In genomic region chr14:61076531-61076930, GRCh38 we compare ENCODE assay signal across 18 cellular contexts.
DNase-seq lines count a peak whose midpoint lies in the region; TF ChIP-seq lines count a peak whose summit lies in the region.
"Had no signal": no experiment of that assay in that cellular context is flagged by ENCODE, and none has a peak within 500 bp of the region (broad histone marks: within the 10 kb centered on the region; RNA-seq: fewer than 3 reads in every experiment).

No MANE protein-coding gene starts in this region.

- H3K4me3 ChIP-seq in fibroblast of pulmonary artery (replicated peaks; ENCODE audit: low read depth, low read length): no peak overlapping the region
- H3K4me3 ChIP-seq: transverse colon had no signal

- DNase-seq in COLO668 (lab: John Stamatoyannopoulos, UW; ENCODE audit: unreplicated experiment) (peak; percentile 28), LHCN-M2 (ENCODE audit: low read depth) (peak; percentile 74), SHP77 (lab: John Stamatoyannopoulos, UW) (peak; percentile 51 to 68), fibroblast of pulmonary artery (ENCODE audit: low read depth) (peak; percentile 80), 8988T (no peak), activated gamma-delta T cell treated with Interleukin-2 at 50 U/mL for 16 hours (no peak), T-helper 9 cell (no peak), SKM-1 (lab: John Stamatoyannopoulos, UW; ENCODE audit: unreplicated experiment) (no peak)
- DNase-seq: central memory CD4-positive, alpha-beta T cell; endodermal cell; H7; mesendoderm; NCI-H1105; NCI-H446 treated with DMSO at 0.1 percent for 48 hours; RPMI8226; stimulated activated CD4-positive, alpha-beta T cell treated with anti-CD3 and anti-CD28 coated beads, Interleukin-4, amount 100 ng/mL, for 24 hours; T-helper 2 cell; transverse colon had no signal

- TF ChIP-seq CTCF in fibroblast of pulmonary artery (IDR thresholded peaks at IDR 0.05; ENCODE audit: low read length, missing control alignments): no peak

Comparison
In these comparisons a context has a peak if more than half of its experiments do, and no peak if none do; other contexts are left out.
1. DNase-seq: peak in COLO668 (single experiment), LHCN-M2 (single experiment), SHP77 (2 of 2) and fibroblast of pulmonary artery (single experiment); none in 8988T (single experiment), activated gamma-delta T cell treated with Interleukin-2 at 50 U/mL for 16 hours (single experiment), T-helper 9 cell (single experiment) and SKM-1 (single experiment).